In the genomic region with DNA sequence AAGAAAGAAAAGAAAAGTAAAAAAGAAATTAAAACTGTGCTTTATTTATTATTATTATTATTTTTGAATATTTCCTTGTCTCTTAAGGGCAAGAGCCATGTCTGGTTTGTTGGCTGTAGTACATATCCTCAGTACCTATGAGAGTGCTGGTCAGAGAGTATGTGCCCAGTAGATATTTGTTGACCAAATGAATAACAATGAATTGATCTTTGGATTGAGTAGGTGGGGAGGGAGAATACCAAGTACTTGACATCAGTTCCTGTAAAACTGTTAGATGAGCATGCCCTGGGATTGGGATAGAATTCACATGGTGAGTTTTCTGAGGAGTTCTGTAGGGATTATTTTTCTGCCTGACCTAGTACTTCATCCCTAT, we compare ENCODE assay signal across 1 cellular context.
TF ChIP-seq lines count a peak whose summit lies in the region.

No MANE protein-coding gene starts in this region.

TF ChIP-seq in endothelial cell of umbilical vein, 7 proteins besides CTCF, POLR2A, EP300 and RAD21:
- TF ChIP-seq MAX (IDR thresholded peaks at IDR 0.05; ENCODE audit: insufficient read depth, insufficient read length), result no peak
- TF ChIP-seq MYC (IDR thresholded peaks at IDR 0.05; ENCODE audit: low read depth, low read length), result no peak
- TF ChIP-seq FOS (IDR thresholded peaks at IDR 0.05; ENCODE audit: borderline replicate concordance, insufficient read depth, low read length), result no peak
- TF ChIP-seq EZH2 (IDR thresholded peaks at IDR 0.05; ENCODE audit: borderline replicate concordance, low read depth, low read length, severe bottlenecking), result no peak
TF ChIP-seq in endothelial cell of umbilical vein: peak in this region for 0.
